Comparison of ENCODE assay signal across 31 cellular contexts in the genomic region with DNA sequence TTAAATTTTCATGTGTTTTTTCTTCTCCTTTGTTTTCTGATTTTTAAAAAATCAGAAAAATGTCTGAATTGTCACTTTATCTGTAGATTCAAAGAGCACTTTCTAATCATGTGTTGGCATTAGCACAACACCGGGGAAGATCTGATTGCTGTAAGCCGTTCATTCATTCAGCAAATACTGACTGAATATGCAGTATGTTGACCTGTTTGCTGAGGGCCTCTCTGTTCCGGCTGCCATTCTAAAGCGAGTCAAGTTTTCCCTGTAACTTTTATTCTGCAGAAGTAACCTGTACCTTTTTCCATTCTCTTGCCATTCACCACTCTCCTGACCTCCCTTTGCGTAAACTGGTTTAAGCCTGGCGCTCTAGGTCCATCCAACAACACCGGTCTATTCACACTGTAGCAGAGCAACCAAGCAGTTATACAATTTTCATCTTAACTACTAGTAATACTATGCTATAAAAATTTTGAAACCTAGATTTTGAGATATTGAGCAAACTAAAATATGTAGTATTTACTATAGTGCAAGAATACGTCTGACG. TPM values are rescaled to one million over a fixed set of nuclear protein-coding genes. Genes with fewer than 3 reads are reported as not detected.
"Had no signal": no experiment of that assay in that cellular context is flagged by ENCODE, and none has a peak within 500 bp of the region (broad histone marks: within the 10 kb centered on the region; RNA-seq: fewer than 3 reads in every experiment).

No MANE protein-coding gene starts in this region.

- DNase-seq: activated CD4-positive, alpha-beta T cell treated with anti-CD3 and anti-CD28 coated beads for 1 hour; activated CD4-positive, alpha-beta T cell treated with anti-CD3 and anti-CD28 coated beads, Interleukin-2, amount 50 U/mL, for 1 hour; activated CD8-positive, alpha-beta T cell treated with anti-CD3 and anti-CD28 coated beads, Interleukin-2, amount 10 ng/mL, durations not matched to agents 7 days and 5 days; activated gamma-delta T cell treated with Interleukin-2 at 50 U/mL for 16 hours; activated T-cell treated with anti-CD3 and anti-CD28 coated beads, Interleukin-2, amount 50 U/mL, for 1 hour; aorta; brain microvascular endothelial cell; central memory CD4-positive, alpha-beta T cell; dermis blood vessel endothelial cell; effector CD8-positive, alpha-beta T cell; foreskin melanocyte; glutamatergic neuron; islet precursor cell; left colon; naive thymus-derived CD8-positive, alpha-beta T cell; psoas muscle; right lobe of liver; small intestine; stimulated activated CD4-positive, alpha-beta T cell treated with anti-CD3 and anti-CD28 coated beads, Interleukin-15, amount 100 ng/mL, for 24 hours; stimulated activated CD4-positive, alpha-beta T cell treated with anti-CD3 and anti-CD28 coated beads, Interleukin-2, amount 100 ng/mL, for 48 hours; stimulated activated CD8-positive, alpha-beta memory T cell treated with anti-CD3 and anti-CD28 coated beads, Interleukin-4, amount 100 ng/mL, for 48 hours; stimulated activated naive B cell treated with anti-CD40 and anti-IgM and Interleukin-4, amounts not matched to agents 10 μg/mL and 1 μg/mL and 100 μg/mL, for 72 hours; SW 1271; trophoblast cell; uterus; WERI-Rb-1 had no signal

- H3K4me3 Mint-ChIP-seq: activated CD8-positive, alpha-beta T cell treated with anti-CD3 and anti-CD28 coated beads, Interleukin-2, amount 10 ng/mL, durations not matched to agents 7 days and 5 days; activated naive CD4-positive, alpha-beta T cell treated with anti-CD3 and anti-CD28 coated beads, Interleukin-2, amount 50 U/mL, for 24 hours; mesothelial cell of epicardium; naive thymus-derived CD8-positive, alpha-beta T cell; neural progenitor cell; stimulated activated naive B cell treated with anti-CD40 and anti-IgM and Interleukin-4, amounts not matched to agents 10 μg/mL and 1 μg/mL and 100 μg/mL, for 72 hours had no signal

- H3K9me3 ChIP-seq: psoas muscle, right lobe of liver, uterus had no signal

- H3K4me3 ChIP-seq: lung, neural progenitor cell, psoas muscle, right lobe of liver, uterus had no signal

- H3K36me3 ChIP-seq: brain microvascular endothelial cell, neural progenitor cell, right lobe of liver, uterus, WERI-Rb-1 had no signal

- H3K4me1 Mint-ChIP-seq: activated naive CD4-positive, alpha-beta T cell treated with anti-CD3 and anti-CD28 coated beads, Interleukin-2, amount 50 U/mL, for 24 hours; naive thymus-derived CD8-positive, alpha-beta T cell; stimulated activated naive B cell treated with anti-CD40 and anti-IgM and Interleukin-4, amounts not matched to agents 10 μg/mL and 1 μg/mL and 100 μg/mL, for 72 hours had no signal

- H2AFZ ChIP-seq: neural progenitor cell had no signal

- H3K36me3 Mint-ChIP-seq: activated naive CD4-positive, alpha-beta T cell treated with anti-CD3 and anti-CD28 coated beads, Interleukin-2, amount 50 U/mL, for 24 hours; mesothelial cell of epicardium; naive thymus-derived CD8-positive, alpha-beta T cell; stimulated activated naive B cell treated with anti-CD40 and anti-IgM and Interleukin-4, amounts not matched to agents 10 μg/mL and 1 μg/mL and 100 μg/mL, for 72 hours had no signal

- H3K4me1 ChIP-seq: psoas muscle, uterus had no signal

- H3K4me2 ChIP-seq: neural progenitor cell had no signal

- H3K27me3 ChIP-seq: brain microvascular endothelial cell, neural progenitor cell, right lobe of liver, uterus had no signal

- H3K27ac ChIP-seq: brain microvascular endothelial cell, neural progenitor cell, psoas muscle, right lobe of liver, uterus, WERI-Rb-1 had no signal

- H3K9me3 Mint-ChIP-seq: activated naive CD4-positive, alpha-beta T cell treated with anti-CD3 and anti-CD28 coated beads, Interleukin-2, amount 50 U/mL, for 24 hours; mesothelial cell of epicardium had no signal

- H3K9ac ChIP-seq: neural progenitor cell had no signal

- H3K27ac Mint-ChIP-seq: activated CD8-positive, alpha-beta T cell treated with anti-CD3 and anti-CD28 coated beads, Interleukin-2, amount 10 ng/mL, durations not matched to agents 7 days and 5 days; activated naive CD4-positive, alpha-beta T cell treated with anti-CD3 and anti-CD28 coated beads, Interleukin-2, amount 50 U/mL, for 24 hours; mesothelial cell of epicardium; naive thymus-derived CD8-positive, alpha-beta T cell; neural progenitor cell; stimulated activated naive B cell treated with anti-CD40 and anti-IgM and Interleukin-4, amounts not matched to agents 10 μg/mL and 1 μg/mL and 100 μg/mL, for 72 hours had no signal

RNA-seq across cellular contexts. Expression of gene SORBS2, which starts 6.7 kb away (rescaled TPM):
- total RNA-seq: activated CD8-positive, alpha-beta T cell treated with anti-CD3 and anti-CD28 coated beads, Interleukin-2, amount 10 ng/mL, durations not matched to agents 7 days and 5 days; naive thymus-derived CD8-positive, alpha-beta T cell; T-helper 2 cell treated with Interferon-gamma antibody and Interleukin-4, amounts not matched to agents 100 ng/mL and 5 ng/mL, for 36 hours had no signal
